8 cellular contexts compared by ENCODE assay signal in the genomic region with DNA sequence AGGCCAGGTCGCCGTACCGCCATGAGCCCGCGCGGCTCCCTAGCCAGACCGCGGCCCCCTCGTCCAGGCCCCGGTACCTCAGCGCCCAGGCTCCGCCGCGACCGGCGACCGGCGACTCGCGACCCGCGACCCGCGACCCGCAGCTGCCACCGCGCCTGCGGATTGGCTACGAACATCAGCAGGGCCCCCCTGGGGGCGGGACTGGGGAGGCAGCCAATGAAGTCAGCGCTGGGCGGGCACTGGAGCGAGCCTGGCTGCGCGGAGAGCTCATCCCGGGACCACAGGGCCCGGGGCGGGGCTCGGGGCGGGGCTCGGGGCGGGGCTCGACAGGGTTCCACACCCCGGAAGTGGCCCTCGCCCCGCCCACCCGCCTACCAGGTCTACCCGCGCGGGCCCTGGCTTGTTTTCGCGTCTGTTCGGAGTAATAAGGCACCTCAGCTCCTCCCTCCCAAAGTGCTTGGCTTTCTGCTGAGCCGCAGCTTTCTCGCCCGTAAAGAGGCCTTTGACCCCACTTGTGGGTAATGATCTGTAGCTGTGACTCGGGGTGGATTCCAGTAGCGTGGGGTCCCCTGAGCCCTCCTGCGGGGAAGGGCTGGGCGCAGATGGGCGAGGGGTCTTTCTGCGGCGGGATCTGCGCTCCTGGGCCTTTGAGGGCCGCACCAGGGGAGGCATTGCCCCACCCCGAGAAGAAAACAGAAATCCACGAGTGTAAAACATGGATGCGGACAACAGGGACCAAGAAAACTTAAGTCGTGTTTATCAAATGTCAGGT. TPM values are rescaled to one million over a fixed set of nuclear protein-coding genes. Genes with fewer than 3 reads are reported as not detected.
DNase-seq lines count a peak whose midpoint lies in the region; ATAC-seq, FAIRE-seq and TF ChIP-seq lines count a peak whose summit lies in the region.

LYSMD4 (minus strand) TSS at position 170 of the 772 bp plus-strand sequence. CDS start 1,438 bp downstream, outside the sequence.

- peak within 1 kb of the TSS; percentile 85 for H3K4me3 Mint-ChIP-seq in T-helper 2 cell treated with Interferon-gamma antibody and Interleukin-4, amounts not matched to agents 5 μg/mL and 100 μg/mL, for 36 hours
- peak within 1 kb of the TSS; percentile 91 for H3K4me3 Mint-ChIP-seq in astrocyte (ENCODE audit: unreplicated experiment)

- peak; percentile 97 for ATAC-seq in GM18519 (IDR thresholded peaks at IDR 0.05; ENCODE audit: low FRiP score, unreplicated experiment)
- peak; percentile 98 for ATAC-seq in HG03039 (IDR thresholded peaks at IDR 0.05; ENCODE audit: unreplicated experiment)
- peak; percentile 98 for ATAC-seq in aorta (ENCODE audit: low FRiP score)

- no peak for TF ChIP-seq CTCF in astrocyte (IDR thresholded peaks at IDR 0.05; ENCODE audit: insufficient read depth, low read depth, low read length)
- no peak for TF ChIP-seq CTCF in hepatocyte (IDR thresholded peaks at IDR 0.05; ENCODE audit: poor library complexity)

- no peaks in the 10 kb centered on the region for H3K9me3 ChIP-seq in astrocyte (ENCODE audit: insufficient read depth, low read depth, low read length)
- H3K9me3 ChIP-seq in hepatocyte (ENCODE audit: low read depth): no peaks in the 10 kb centered on the region
- no peaks in the 10 kb centered on the region for H3K9me3 ChIP-seq in aorta (ENCODE audit: control insufficient read depth, low read length)

- H4K20me1 ChIP-seq in astrocyte (ENCODE audit: insufficient read depth, low read length) (peaks cover 14% of the 10 kb centered on the region), hepatocyte (ENCODE audit: insufficient read depth, poor library complexity, severe bottlenecking) (no peaks in the 10 kb centered on the region)

- peaks cover 8% of the 10 kb centered on the region for H3K36me3 Mint-ChIP-seq in T-helper 2 cell treated with Interferon-gamma antibody and Interleukin-4, amounts not matched to agents 5 μg/mL and 100 μg/mL, for 36 hours (ENCODE audit: low read depth)
- H3K36me3 Mint-ChIP-seq in astrocyte (ENCODE audit: low read depth, unreplicated experiment): peaks cover 4% of the 10 kb centered on the region

- no peaks in the 10 kb centered on the region for H3K9me3 Mint-ChIP-seq in T-helper 2 cell treated with Interferon-gamma antibody and Interleukin-4, amounts not matched to agents 5 μg/mL and 100 μg/mL, for 36 hours
- no peaks in the 10 kb centered on the region for H3K9me3 Mint-ChIP-seq in astrocyte (ENCODE audit: unreplicated experiment)

- H3K27me3 ChIP-seq in astrocyte (ENCODE audit: insufficient read depth, low read length) (no peaks in the 10 kb centered on the region), hepatocyte (no peaks in the 10 kb centered on the region), aorta (ENCODE audit: control insufficient read depth in 1 of 2, insufficient read depth in 2 of 2, low read length in 1 of 2) (no peaks in the 10 kb centered on the region)

- no peaks in the 10 kb centered on the region for H3K27me3 Mint-ChIP-seq in T-helper 2 cell treated with Interferon-gamma antibody and Interleukin-4, amounts not matched to agents 5 μg/mL and 100 μg/mL, for 36 hours (ENCODE audit: low read depth)
- H3K27me3 Mint-ChIP-seq in astrocyte (ENCODE audit: low read depth, unreplicated experiment): no peaks in the 10 kb centered on the region

- H3K36me3 ChIP-seq in astrocyte (ENCODE audit: insufficient read depth, low read length) (peaks cover 2% of the 10 kb centered on the region), hepatocyte (replicated peaks; ENCODE audit: insufficient read depth, low read depth) (no peaks in the 10 kb centered on the region), aorta (ENCODE audit: control insufficient read depth in 1 of 2, insufficient read depth in 2 of 2, low read length in 1 of 2) (no peaks in the 10 kb centered on the region)

- intact Hi-C loops in aorta (cut with DNase I): loop anchor here in 1 of 2 donors (5.0 to 10.0 kb wide), 2 partner anchors 461 to 629 kb away; partner anchors contain the start of gene SYNM

- H3K9ac ChIP-seq in astrocyte (ENCODE audit: low read length): peak within 1 kb of the TSS; percentile 85

- peak within 1 kb of the TSS; percentile 95 for H3K27ac Mint-ChIP-seq in T-helper 2 cell treated with Interferon-gamma antibody and Interleukin-4, amounts not matched to agents 5 μg/mL and 100 μg/mL, for 36 hours
- H3K27ac Mint-ChIP-seq in astrocyte (ENCODE audit: unreplicated experiment): peak within 1 kb of the TSS; percentile 78

- no peak for FAIRE-seq in astrocyte (lab: Jason Lieb, UNC)

- 16% methylated on average over 53 of the region's 69 CpGs for WGBS in hepatocyte (ENCODE audit: low lambda C conversion rate, missing lambda C conversion rate)
- WGBS in aorta, 2 donors: 8 to 10% methylated on average over 49 to 69 of the region's 69 CpGs

- H3K9me2 ChIP-seq in hepatocyte (replicated peaks; ENCODE audit: insufficient read depth): no peaks in the 10 kb centered on the region

- H3K79me2 ChIP-seq in astrocyte (ENCODE audit: insufficient read depth, low read length) (no peaks in the 10 kb centered on the region), hepatocyte (peaks cover 11% of the 10 kb centered on the region)

- H3K4me1 Mint-ChIP-seq in T-helper 2 cell treated with Interferon-gamma antibody and Interleukin-4, amounts not matched to agents 5 μg/mL and 100 μg/mL, for 36 hours (ENCODE audit: low read depth): peaks cover 21% of the 10 kb centered on the region
- H3K4me1 Mint-ChIP-seq in astrocyte (ENCODE audit: low read depth, unreplicated experiment): no peaks in the 10 kb centered on the region

- H3K27ac ChIP-seq in astrocyte (ENCODE audit: low read depth, low read length): peak within 1 kb of the TSS; percentile 52
- H3K27ac ChIP-seq in hepatocyte: peak within 1 kb of the TSS; percentile 91
- H3K27ac ChIP-seq in aorta (ENCODE audit: low read depth in 1 of 2, low read length in 2 of 2): peak within 1 kb of the TSS in 1 of 2 donors; percentile 71

- peak within 1 kb of the TSS; percentile 95 for H2AFZ ChIP-seq in astrocyte (ENCODE audit: low read depth, low read length)
- H2AFZ ChIP-seq in hepatocyte: peak within 1 kb of the TSS; percentile 83

- DNase-seq in NCI-H2029 treated with DMSO at 0.1 percent for 48 hours (lab: John Stamatoyannopoulos, UW): peak; percentile 58
- peak; percentile 96 for DNase-seq in T-helper 2 cell treated with Interferon-gamma antibody and Interleukin-4, amounts not matched to agents 5 μg/mL and 100 μg/mL, for 36 hours (ENCODE audit: low spot score)
- peak; percentile 77 for DNase-seq in astrocyte (ENCODE audit: low read depth)
- DNase-seq in hepatocyte (ENCODE audit: low spot score): peak; percentile 98
- peak; percentile 84 for DNase-seq in renal cortical epithelial cell (ENCODE audit: low read depth)
- DNase-seq in aorta: peak; percentile 99 to 100

- H3K4me2 ChIP-seq in astrocyte (ENCODE audit: low read length) (peak within 1 kb of the TSS; percentile 93), hepatocyte (peak within 1 kb of the TSS; percentile 99)

- H3K4me3 ChIP-seq in astrocyte (ENCODE audit: insufficient read depth, low read depth, low read length) (peak within 1 kb of the TSS; percentile 71), hepatocyte (peak within 1 kb of the TSS; percentile 73), aorta (ENCODE audit: low read length in 2 of 2) (peak within 1 kb of the TSS; percentile 88 to 92)

- H3K4me1 ChIP-seq in astrocyte (ENCODE audit: insufficient read depth, low read length): peaks cover 5% of the 10 kb centered on the region
- H3K4me1 ChIP-seq in hepatocyte (ENCODE audit: insufficient read depth): peaks cover 15% of the 10 kb centered on the region
- H3K4me1 ChIP-seq in aorta (ENCODE audit: control insufficient read depth in 1 of 2, insufficient read depth in 2 of 2, low read length in 2 of 2): no peaks in the 10 kb centered on the region

RNA-seq across cellular contexts. Expression of gene LYSMD4, which starts in this region (rescaled TPM):
- total RNA-seq in astrocyte (3.8 and 5.0 TPM in 2 replicates), hepatocyte (7.7 and 12.8 TPM in 2 replicates), renal cortical epithelial cell (8.8 and 9.2 TPM in 2 replicates), aorta (10 to 100 TPM in 1 of 2 donors, 1 to 10 TPM in 1; 7.7 to 14.3 TPM)
- polyA plus RNA-seq in hepatocyte (9.0 and 15.4 TPM in 2 replicates), aorta (10 to 100 TPM in 1 of 2 donors, 1 to 10 TPM in 1; 1.9 to 12.4 TPM)
